In genomic region chr6:7545509-7546369, GRCh38 we compare ENCODE assay signal across 18 cellular contexts. TPM values are rescaled to one million over a fixed set of nuclear protein-coding genes. Genes with fewer than 3 reads are reported as not detected.
DNase-seq lines count a peak whose midpoint lies in the region; ATAC-seq, FAIRE-seq and TF ChIP-seq lines count a peak whose summit lies in the region.
"Had no signal": no experiment of that assay in that cellular context is flagged by ENCODE, and none has a peak within 500 bp of the region (broad histone marks: within the 10 kb centered on the region; RNA-seq: fewer than 3 reads in every experiment).

No MANE protein-coding gene starts in this region.

- H3K27ac Mint-ChIP-seq in type B pancreatic cell: peak overlapping the region; percentile 91
- H3K27ac Mint-ChIP-seq: activated CD4-positive, alpha-beta T cell treated with anti-CD3 and anti-CD28 coated beads, Interleukin-2, amount 10 ng/mL, durations not matched to agents 24 days and 14 days; CD4-positive, CD25-positive, alpha-beta regulatory T cell; immature natural killer cell; T-helper 1 cell treated with Interleukin-12 subunit alpha and Interleukin-12 subunit beta and Interleukin-4 antibody, amounts not matched to agents 30 μg/mL and 1 μg/mL, for 36 hours had no signal

- no peaks in the 10 kb centered on the region for H3K9me3 Mint-ChIP-seq in type B pancreatic cell
- H3K9me3 Mint-ChIP-seq: activated CD4-positive, alpha-beta T cell treated with anti-CD3 and anti-CD28 coated beads, Interleukin-2, amount 10 ng/mL, durations not matched to agents 24 days and 14 days; immature natural killer cell; T-helper 1 cell treated with Interleukin-12 subunit alpha and Interleukin-12 subunit beta and Interleukin-4 antibody, amounts not matched to agents 30 μg/mL and 1 μg/mL, for 36 hours had no signal

- H2AK5ac ChIP-seq in mesendoderm (ENCODE audit: low read length): no peak overlapping the region

- no peak for FAIRE-seq in frontal cortex (lab: Jason Lieb, UNC)
- FAIRE-seq: A204.1, G401.6 had no signal

- peaks cover 4% of the 10 kb centered on the region for H3K36me3 ChIP-seq in cardiac muscle cell
- no peaks in the 10 kb centered on the region for H3K36me3 ChIP-seq in mesendoderm (ENCODE audit: control insufficient read depth, insufficient read depth, low read length)

- no peak overlapping the region for H4K5ac ChIP-seq in mesendoderm (ENCODE audit: low read length)

- no peak overlapping the region for H3K56ac ChIP-seq in mesendoderm (ENCODE audit: low read length)

- whole genome bisulfite sequencing in mesendoderm (ENCODE audit: extremely low coverage, insufficient coverage, low lambda C conversion rate): no CpG with 5 or more reads among the region's 15 CpGs

- no peaks in the 10 kb centered on the region for H3K9me3 ChIP-seq in cardiac muscle cell (ENCODE audit: low read depth)

- H3K4me3 Mint-ChIP-seq in type B pancreatic cell: peak overlapping the region; percentile 92
- H3K4me3 Mint-ChIP-seq: activated CD4-positive, alpha-beta T cell treated with anti-CD3 and anti-CD28 coated beads, Interleukin-2, amount 10 ng/mL, durations not matched to agents 24 days and 14 days; CD4-positive, CD25-positive, alpha-beta regulatory T cell; immature natural killer cell; T-helper 1 cell treated with Interleukin-12 subunit alpha and Interleukin-12 subunit beta and Interleukin-4 antibody, amounts not matched to agents 30 μg/mL and 1 μg/mL, for 36 hours had no signal

- H3K4me1 Mint-ChIP-seq in type B pancreatic cell (ENCODE audit: unreplicated experiment): peaks cover 37% of the 10 kb centered on the region

- H4K8ac ChIP-seq in mesendoderm (ENCODE audit: low read depth, low read length): no peak overlapping the region

- peaks cover 12% of the 10 kb centered on the region for H3K79me2 ChIP-seq in mesendoderm (ENCODE audit: control insufficient read depth, insufficient read depth, low read length)

- no peak overlapping the region for H3K4ac ChIP-seq in mesendoderm (ENCODE audit: low read depth, low read length)

- peaks cover 4% of the 10 kb centered on the region for H3K27me3 Mint-ChIP-seq in type B pancreatic cell

- DNase-seq in cardiac muscle cell (ENCODE audit: low read depth in 1 of 2, low spot score in 1 of 2) (no peak), cardiac septum (ENCODE audit: low spot score) (no peak), choroid plexus epithelial cell (ENCODE audit: low read depth) (peak; percentile 33), mesendoderm (peak; percentile 27), type B pancreatic cell (ENCODE audit: extremely low spot score, unreplicated experiment) (no peak), posterior cingulate gyrus (no peak), frontal cortex (ENCODE audit: low spot score in 2 of 2) (no peak)
- DNase-seq: activated CD4-positive, alpha-beta T cell treated with anti-CD3 and anti-CD28 coated beads, Interleukin-2, amount 10 ng/mL, durations not matched to agents 24 days and 14 days; activated T-cell treated with anti-CD3 and anti-CD28 coated beads, Interleukin-2, amount 50 U/mL, for 1 hour; CD4-positive, CD25-positive, alpha-beta regulatory T cell; dermis blood vessel endothelial cell; immature natural killer cell; NCI-H510A; stimulated activated naive CD4-positive, alpha-beta T cell had no signal

- H3K36me3 Mint-ChIP-seq in type B pancreatic cell: peaks cover 31% of the 10 kb centered on the region
- H3K36me3 Mint-ChIP-seq: CD4-positive, CD25-positive, alpha-beta regulatory T cell; immature natural killer cell had no signal

- no peak overlapping the region for H3K18ac ChIP-seq in mesendoderm (ENCODE audit: low read length)

- H3K4me1 ChIP-seq in cardiac muscle cell (ENCODE audit: low read depth) (peaks cover 34% of the 10 kb centered on the region), mesendoderm (ENCODE audit: control insufficient read depth, low read depth, low read length) (peaks cover 9% of the 10 kb centered on the region)

- no peak overlapping the region for H3K23ac ChIP-seq in mesendoderm (ENCODE audit: low read length)

- no peak overlapping the region for H3K9ac ChIP-seq in mesendoderm (ENCODE audit: low read length)

- H2BK5ac ChIP-seq in mesendoderm (ENCODE audit: low read length): no peak overlapping the region

- H3K27me3 ChIP-seq in cardiac muscle cell (no peaks in the 10 kb centered on the region), mesendoderm (ENCODE audit: insufficient read depth, low read length, poor library complexity) (no peaks in the 10 kb centered on the region)

- H2BK120ac ChIP-seq in mesendoderm (ENCODE audit: low read depth, low read length): no peak overlapping the region

- H3K27ac ChIP-seq in cardiac muscle cell (peak overlapping the region; percentile 59), mesendoderm (ENCODE audit: low read depth, low read length) (no peak overlapping the region)

- TF ChIP-seq CTCF in cardiac muscle cell (IDR thresholded peaks at IDR 0.05; ENCODE audit: low read depth, low read length) (no peak), choroid plexus epithelial cell (conservative IDR thresholded peaks at IDR 0.05; ENCODE audit: low read depth, low read length) (no peak), type B pancreatic cell (conservative IDR thresholded peaks at IDR 0.05) (no peak)

- no peak for ATAC-seq in HG03196 (IDR thresholded peaks at IDR 0.05; ENCODE audit: unreplicated experiment)

- no peak overlapping the region for H2BK15ac ChIP-seq in mesendoderm (replicated peaks; ENCODE audit: low read depth)

- H3K4me3 ChIP-seq in cardiac muscle cell (peak overlapping the region; percentile 76), choroid plexus epithelial cell (ENCODE audit: low read depth, low read length) (no peak overlapping the region), mesendoderm (ENCODE audit: low read length) (no peak overlapping the region)

- no peak overlapping the region for H3K4me2 ChIP-seq in mesendoderm (ENCODE audit: low read length)

- intact Hi-C loops in cardiac septum (cut with DNase I) (loop anchor here (2.0 to 10.0 kb wide), 2 partner anchors 47 to 121 kb away; no protein-coding TSS in a partner anchor), posterior cingulate gyrus (cut with DNase I) (no loop called here)

- peaks cover 9% of the 10 kb centered on the region for H3K79me1 ChIP-seq in mesendoderm (ENCODE audit: low read length)

RNA-seq across cellular contexts. Expression of gene DSP, which starts 4.3 kb away (rescaled TPM):
- 185 and 362 TPM in 2 replicates for total RNA-seq in cardiac muscle cell
- polyA plus RNA-seq in cardiac muscle cell: 154 and 237 TPM in 2 replicates
- 241 TPM for total RNA-seq in cardiac septum
- 19.9 TPM for polyA plus RNA-seq in mesendoderm (2013, experiment 1 of 2)
- 19.4 TPM for polyA plus RNA-seq in mesendoderm (2013, experiment 2 of 2)
- total RNA-seq in type B pancreatic cell (ENCODE audit: low replicate concordance): 210 and 517 TPM in 2 replicates
- 6.9 TPM for total RNA-seq in frontal cortex
- total RNA-seq: activated CD4-positive, alpha-beta T cell treated with anti-CD3 and anti-CD28 coated beads, Interleukin-2, amount 10 ng/mL, durations not matched to agents 24 days and 14 days; CD4-positive, CD25-positive, alpha-beta regulatory T cell had no signal
- polyA plus RNA-seq: immature natural killer cell had no signal

RNA-seq across cellular contexts. Expression of gene SNRNP48, which starts 44.3 kb away (rescaled TPM):
- 10.1 and 24.8 TPM in 2 replicates for total RNA-seq in cardiac muscle cell
- 9.2 and 14.4 TPM in 2 replicates for polyA plus RNA-seq in cardiac muscle cell
- total RNA-seq in cardiac septum: 13.4 TPM
- 14.1 TPM for polyA plus RNA-seq in mesendoderm (2013, experiment 1 of 2)
- polyA plus RNA-seq in mesendoderm (2013, experiment 2 of 2): 13.7 TPM
- 12.4 and 21.5 TPM in 2 replicates for total RNA-seq in type B pancreatic cell (ENCODE audit: low replicate concordance)
- 15.9 TPM for total RNA-seq in frontal cortex

Comparison
In these comparisons a context has a peak if more than half of its experiments do, and no peak if none do; other contexts are left out.
1. DNase-seq: peak in choroid plexus epithelial cell (single experiment) and mesendoderm (single experiment); none in cardiac muscle cell (0 of 2), cardiac septum (single experiment), type B pancreatic cell (single experiment), posterior cingulate gyrus (0 of 10) and frontal cortex (0 of 2).
2. RNA of gene DSP, which starts 4.3 kb away (total RNA-seq): 185 to 362 TPM in cardiac muscle cell, 241 TPM in cardiac septum (single experiment) and 210 to 517 TPM in type B pancreatic cell; 6.9 TPM in frontal cortex (single experiment); every median in the first group is over 10 times any median in the second.